ENCODE assay signal across 11 cellular contexts in genomic region chr4:119026662-119027444, GRCh38.
DNase-seq lines count a peak whose midpoint lies in the region; ATAC-seq, FAIRE-seq and TF ChIP-seq lines count a peak whose summit lies in the region.
"Had no signal": no experiment of that assay in that cellular context is flagged by ENCODE, and none has a peak within 500 bp of the region (broad histone marks: within the 10 kb centered on the region; RNA-seq: fewer than 3 reads in every experiment).

No MANE protein-coding gene starts in this region.

- no peak for TF ChIP-seq RAD21 in GM12878 (IDR thresholded peaks at IDR 0.05; ENCODE audit: insufficient read depth, low read depth, low read length)

- SMC1A ChIA-PET in GM12878 (lab: Charles Lee; ENCODE audit: uncharacterized antibody, unreplicated experiment): interaction anchor here (1.2 to 1.8 kb wide), 3 partner anchors 8 to 14 kb away, joined by 4 to 7 read pairs (median 4); no protein-coding TSS in a partner anchor

- no peaks in the 10 kb centered on the region for H3K9me3 ChIP-seq in GM12878 (replicated peaks; ENCODE audit: control insufficient read depth, insufficient read depth, low read length)
- H3K9me3 ChIP-seq in keratinocyte (ENCODE audit: control insufficient read depth, low read depth, low read length): no peaks in the 10 kb centered on the region

- H3K36me3 ChIP-seq in GM12878 (ENCODE audit: control insufficient read depth in 2 of 2, insufficient read depth in 2 of 2, low read length in 1 of 2): no peaks in the 10 kb centered on the region
- H3K36me3 ChIP-seq in keratinocyte (ENCODE audit: control insufficient read depth in 2 of 2, extremely low read depth in 1 of 2, insufficient read depth in 2 of 2, low read length in 2 of 2): no peaks in the 10 kb centered on the region

- no peaks in the 10 kb centered on the region for H3K9me1 ChIP-seq in keratinocyte (ENCODE audit: control insufficient read depth, extremely low read depth, insufficient read depth, low read length)

- no peak for TF ChIP-seq CTCF in GM12878 (IDR thresholded peaks at IDR 0.05 in 2 of 3, conservative IDR thresholded peaks at IDR 0.05 in 1 of 3; ENCODE audit: control insufficient read depth in 2 of 3, extremely low read depth in 1 of 3, insufficient read depth in 1 of 3, low read depth in 3 of 3, low read length in 3 of 3)
- TF ChIP-seq CTCF in keratinocyte (optimal IDR thresholded peaks at IDR 0.05 in 1 of 3, IDR thresholded peaks at IDR 0.05 in 1 of 3, conservative IDR thresholded peaks at IDR 0.05 in 1 of 3; ENCODE audit: extremely low read depth in 1 of 3, insufficient read depth in 2 of 3, low read length in 3 of 3): no peak

- H3K4me2 ChIP-seq in GM12878 (ENCODE audit: control insufficient read depth, insufficient read depth): no peak overlapping the region
- H3K4me2 ChIP-seq in keratinocyte (ENCODE audit: control insufficient read depth, extremely low read depth, insufficient read depth, low read depth, low read length): no peak overlapping the region

- H3K4me1 ChIP-seq in GM12878 (ENCODE audit: control insufficient read depth, insufficient read depth, low read length) (no peaks in the 10 kb centered on the region), keratinocyte (ENCODE audit: control insufficient read depth, extremely low read depth, insufficient read depth, low read length) (peaks cover 18% of the 10 kb centered on the region)

- H3K4me3 ChIP-seq in GM12878 (no peak overlapping the region), keratinocyte (ENCODE audit: control insufficient read depth in 2 of 3, extremely low read depth in 1 of 3, insufficient read depth in 2 of 3, low read depth in 1 of 3, low read length in 3 of 3) (no peak overlapping the region), skeletal muscle cell (ENCODE audit: low read depth, low read length) (peak overlapping the region; percentile 37)

- TF ChIP-seq EP300 in GM12878 (IDR thresholded peaks at IDR 0.05; ENCODE audit: borderline replicate concordance in 1 of 2, control insufficient read depth in 1 of 2, low read depth in 2 of 2, low read length in 2 of 2): no peak

- no peaks in the 10 kb centered on the region for H4K20me1 ChIP-seq in GM12878 (ENCODE audit: control insufficient read depth, insufficient read depth)
- no peaks in the 10 kb centered on the region for H4K20me1 ChIP-seq in keratinocyte (ENCODE audit: control insufficient read depth, extremely low read depth, insufficient read depth, low read length)

- dilution Hi-C loops in keratinocyte (cut with MboI; ENCODE audit: extremely low pct_ligation_motif_present, low sequenced_read_pairs): no loop called here

- POLR2A ChIA-PET in GM12878 (lab: Charles Lee): no interaction called here

- intact Hi-C loops in GM12878 (cut with micrococcal nuclease; ENCODE audit: unreplicated experiment): no loop called here

- DNase-seq in GM03348 (ENCODE audit: low spot score) (peak; percentile 68), GM12878 (ENCODE audit: low read depth, low spot score) (no peak), keratinocyte (ENCODE audit: low read depth, low spot score) (no peak), skeletal muscle cell (ENCODE audit: low read depth) (no peak), SHP77 (lab: John Stamatoyannopoulos, UW) (no peak), AG08396 (ENCODE audit: low spot score) (no peak)
- DNase-seq: DMS153, NCI-H1092 had no signal

- BruUV-seq in GM12878 (replicated peaks; lab: Mats Ljungman, UMichigan): no TSS peak

- no peaks in the 10 kb centered on the region for H3K27me3 ChIP-seq in GM12878 (replicated peaks in 1 of 2; ENCODE audit: control insufficient read depth in 2 of 2, insufficient read depth in 2 of 2, low read length in 1 of 2)
- H3K27me3 ChIP-seq in keratinocyte (ENCODE audit: control insufficient read depth, extremely low read depth, insufficient read depth, low read length): no peaks in the 10 kb centered on the region

- no peak overlapping the region for H2AFZ ChIP-seq in GM12878 (ENCODE audit: control insufficient read depth, low read depth, low read length)
- H2AFZ ChIP-seq in keratinocyte (ENCODE audit: control insufficient read depth, low read length): peak overlapping the region; percentile 26

- WGBS in GM12878 (ENCODE audit: insufficient coverage, insufficient replicate concordance, low lambda C conversion rate, missing lambda C conversion rate): 67% methylated on average over 22 of the region's 22 CpGs

- RAD21 ChIA-PET in GM12878 (lab: Charles Lee; ENCODE audit: unreplicated experiment): no interaction called here

- FAIRE-seq in GM12878 (lab: Jason Lieb, UNC): no peak
- no peak for FAIRE-seq in keratinocyte (lab: Jason Lieb, UNC)

- H3K27ac ChIP-seq in GM12878 (ENCODE audit: control insufficient read depth, insufficient read depth) (no peak overlapping the region), keratinocyte (ENCODE audit: control insufficient read depth, insufficient read depth, low read length) (peak overlapping the region; percentile 96)

- in situ Hi-C loops in GM12878 (cut with MboI): no loop called here

- CTCF ChIA-PET in GM12878 (lab: Yijun Ruan, JAX): no interaction called here

- peak; percentile 37; the same call in 1 of the 3 replicates for ATAC-seq in GM12878
- ATAC-seq in HG03175 (IDR thresholded peaks at IDR 0.05; ENCODE audit: unreplicated experiment): no peak
- ATAC-seq in HG03159 (IDR thresholded peaks at IDR 0.05; ENCODE audit: unreplicated experiment): no peak
- ATAC-seq: natural killer cell treated with Interleukin-12 subunit alpha and Interleukin-12 subunit beta and Interleukin-15 and Interleukin-18, amount 100 ng/mL, for 72 hours had no signal

- H3K9ac ChIP-seq in GM12878 (ENCODE audit: control insufficient read depth, insufficient read depth, low read length) (no peak overlapping the region), keratinocyte (ENCODE audit: control insufficient read depth, extremely low read depth, insufficient read depth, low read length) (no peak overlapping the region)

- no peak for TF ChIP-seq POLR2A in GM12878 (IDR thresholded peaks at IDR 0.05; ENCODE audit: low read depth, low read length)

- H3K79me2 ChIP-seq in GM12878 (ENCODE audit: control insufficient read depth, insufficient read depth, low read length) (no peaks in the 10 kb centered on the region), keratinocyte (ENCODE audit: control insufficient read depth, insufficient read depth, low read length) (no peaks in the 10 kb centered on the region)

TF ChIP-seq in GM12878, 131 proteins besides CTCF, POLR2A, EP300 and RAD21:
- TF ChIP-seq RELA (IDR thresholded peaks at IDR 0.05; ENCODE audit: borderline replicate concordance, partially characterized antibody): no peak
- TF ChIP-seq MLLT1 (IDR thresholded peaks at IDR 0.05): no peak
- no peak for TF ChIP-seq RFX5 (IDR thresholded peaks at IDR 0.05; ENCODE audit: low read depth, low read length)
- no peak for TF ChIP-seq ZNF622 (IDR thresholded peaks at IDR 0.05)
- no peak for TF ChIP-seq EZH2 (IDR thresholded peaks at IDR 0.05; ENCODE audit: borderline replicate concordance, control insufficient read depth, low read depth, low read length)
- TF ChIP-seq CBFB (IDR thresholded peaks at IDR 0.05; ENCODE audit: low read depth): no peak
- TF ChIP-seq RAD51 (IDR thresholded peaks at IDR 0.05): no peak
- no peak for TF ChIP-seq SMARCA5 (IDR thresholded peaks at IDR 0.05)
- no peak for TF ChIP-seq KLF5 (IDR thresholded peaks at IDR 0.05; ENCODE audit: partially characterized antibody)
- no peak for TF ChIP-seq HCFC1 (IDR thresholded peaks at IDR 0.05; ENCODE audit: low read length)
- no peak for TF ChIP-seq ZBED1 (IDR thresholded peaks at IDR 0.05; ENCODE audit: borderline replicate concordance)
- no peak for TF ChIP-seq ATF2 (IDR thresholded peaks at IDR 0.05; ENCODE audit: low read length)
- TF ChIP-seq ZZZ3 (IDR thresholded peaks at IDR 0.05; ENCODE audit: control insufficient read depth, insufficient read length, low read depth): no peak
- no peak for TF ChIP-seq ASH2L (IDR thresholded peaks at IDR 0.05; ENCODE audit: borderline replicate concordance, low read depth)
- no peak for TF ChIP-seq WRNIP1 (IDR thresholded peaks at IDR 0.05; ENCODE audit: borderline replicate concordance, low read depth, low read length)
